Comparison of ENCODE assay signal across 8 cellular contexts in the genomic region with DNA sequence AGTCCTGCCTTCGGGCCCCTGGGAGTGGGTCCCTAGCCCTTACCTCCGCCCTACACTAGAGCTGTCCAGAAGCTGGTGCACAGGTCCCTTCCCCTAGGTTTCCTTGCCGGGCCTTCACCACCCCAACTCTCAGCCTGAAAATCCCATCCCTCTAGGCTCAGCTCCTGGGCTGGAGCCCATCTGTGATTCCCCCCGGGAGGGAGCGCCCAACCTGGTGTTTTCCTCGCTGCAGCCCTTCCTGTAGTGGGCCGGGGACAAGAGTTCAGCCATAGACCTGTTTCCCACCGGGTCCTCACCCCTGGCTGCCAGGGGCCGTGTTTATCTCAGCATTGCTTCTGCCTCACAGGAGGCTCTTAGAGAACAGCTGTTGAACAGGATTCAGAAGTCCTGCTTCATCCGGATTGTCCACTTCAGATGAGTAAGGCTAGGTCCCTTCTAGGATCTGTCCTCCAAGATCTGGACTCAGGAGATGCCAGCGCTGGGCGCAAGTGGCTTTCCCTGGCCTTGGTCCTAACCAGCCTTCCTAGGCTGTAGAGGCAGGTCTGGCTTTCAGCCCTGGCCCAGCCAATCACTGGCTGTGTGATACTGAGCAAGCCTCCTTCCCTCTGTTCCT. TPM values are rescaled to one million over a fixed set of nuclear protein-coding genes. Genes with fewer than 3 reads are reported as not detected.
A peak's percentile ranks its signal among the peaks of the same experiment; 100 is the strongest.
DNase-seq lines count a peak whose midpoint lies in the region; ATAC-seq, FAIRE-seq and TF ChIP-seq lines count a peak whose summit lies in the region.

No MANE protein-coding gene starts in this region.

- H3K27me3 ChIP-seq in RWPE2 (ENCODE audit: insufficient read depth, poor library complexity, severe bottlenecking) = no peaks in the 10 kb centered on the region
- no peaks in the 10 kb centered on the region for H3K27me3 ChIP-seq in pancreas

- 29 to 31% methylated on average over 12 of the region's 12 CpGs for WGBS in pancreas, 2 donors

- DNase-seq in ELF-1 (ENCODE audit: low read depth, low spot score) = peak; percentile 82
- no peak for DNase-seq in RWPE2 (ENCODE audit: low spot score)
- DNase-seq in fibroblast of the aortic adventitia (ENCODE audit: low read depth) = peak; percentile 36
- peak in 1 of 6 donors; percentile 51 for DNase-seq in pancreas
- no peak for DNase-seq in NCI-H345 (lab: John Stamatoyannopoulos, UW)
- DNase-seq in SIG-M5 (lab: John Stamatoyannopoulos, UW) = no peak

- no peaks in the 10 kb centered on the region for H3K36me3 ChIP-seq in RWPE2 (ENCODE audit: low read depth)
- H3K36me3 ChIP-seq in pancreas = no peaks in the 10 kb centered on the region

- H3K4me1 ChIP-seq in RWPE2 (ENCODE audit: insufficient read depth, poor library complexity, severe bottlenecking) (no peaks in the 10 kb centered on the region), pancreas (peaks cover 0 to 8% (median 0%) of the 10 kb centered on the region in 3 donors)

- H3K27ac ChIP-seq in RWPE2 (ENCODE audit: poor library complexity, severe bottlenecking) = no peak overlapping the region
- H3K27ac ChIP-seq in pancreas = no peak overlapping the region

- ATAC-seq in RWPE2 (ENCODE audit: low read depth) (no peak), pancreas (peak in 2 of 4 donors; percentile 2 to 18), HG03460 (IDR thresholded peaks at IDR 0.05; ENCODE audit: unreplicated experiment) (no peak), GM19351 (IDR thresholded peaks at IDR 0.05; ENCODE audit: unreplicated experiment) (no peak)

- H3K4me3 ChIP-seq in RWPE2 (ENCODE audit: severe bottlenecking) = peak overlapping the region; percentile 45
- peak overlapping the region; percentile 78 for H3K4me3 ChIP-seq in fibroblast of the aortic adventitia (ENCODE audit: low read depth, low read length)
- H3K4me3 ChIP-seq in pancreas = peak overlapping the region in 3 of 4 donors; percentile 45 to 76 (median 62)

- H3K9me3 ChIP-seq in RWPE2 (ENCODE audit: severe bottlenecking) (no peaks in the 10 kb centered on the region), pancreas (no peaks in the 10 kb centered on the region)

- intact Hi-C loops in pancreas (cut with DNase I) = no loop called here

- FAIRE-seq in pancreas (lab: Jason Lieb, UNC) = no peak

- no peak for TF ChIP-seq CTCF in RWPE2 (IDR thresholded peaks at IDR 0.05; ENCODE audit: poor library complexity, severe bottlenecking)
- TF ChIP-seq CTCF in fibroblast of the aortic adventitia (IDR thresholded peaks at IDR 0.05; ENCODE audit: insufficient read depth, low read length) = no peak
- TF ChIP-seq CTCF in pancreas (IDR thresholded peaks at IDR 0.05) = no peak

RNA-seq across cellular contexts. Expression of gene GLIPR2, which starts 1.0 kb away (rescaled TPM):
- 24.3 and 36.6 TPM in 2 replicates for total RNA-seq in fibroblast of the aortic adventitia (ENCODE audit: low replicate concordance)
- 10 to 100 TPM in 1 of 6 donors, 1 to 10 TPM in 5; 1.3 to 10.0 (median 2.3) TPM for total RNA-seq in pancreas
- 1 to 10 TPM; 5.8 to 8.2 TPM for polyA plus RNA-seq in pancreas

RNA-seq across cellular contexts. Expression of gene CCIN, which starts 31.7 kb away (rescaled TPM):
- total RNA-seq in fibroblast of the aortic adventitia (ENCODE audit: low replicate concordance) (0.25 and 2.6 TPM in 2 replicates), pancreas (under 1 TPM in 1 of 6 donors, not detected in 5; 0.25 TPM)
- under 1 TPM; 0.05 to 0.11 TPM for polyA plus RNA-seq in pancreas

RNA-seq across cellular contexts. Expression of gene CLTA, which starts 53.2 kb away (rescaled TPM):
- 239 and 451 TPM in 2 replicates for total RNA-seq in fibroblast of the aortic adventitia (ENCODE audit: low replicate concordance)
- 10 to 100 TPM; 57.9 to 91.7 (median 77.7) TPM for total RNA-seq in pancreas
- 100 to 1,000 TPM in 1 of 2 donors, 10 to 100 TPM in 1; 49.2 to 102 TPM for polyA plus RNA-seq in pancreas

Comparison
In these comparisons a context has a peak if more than half of its experiments do, and no peak if none do; other contexts are left out.
1. DNase-seq: peak in ELF-1 (single experiment) and fibroblast of the aortic adventitia (single experiment); none in RWPE2 (single experiment), NCI-H345 (single experiment) and SIG-M5 (single experiment).
2. Peak in every context shown above with its lines, with median percentiles within 50 percentile points of each other: H3K4me3 ChIP-seq.